Comparison of ENCODE assay signal across 8 cellular contexts in the genomic region with DNA sequence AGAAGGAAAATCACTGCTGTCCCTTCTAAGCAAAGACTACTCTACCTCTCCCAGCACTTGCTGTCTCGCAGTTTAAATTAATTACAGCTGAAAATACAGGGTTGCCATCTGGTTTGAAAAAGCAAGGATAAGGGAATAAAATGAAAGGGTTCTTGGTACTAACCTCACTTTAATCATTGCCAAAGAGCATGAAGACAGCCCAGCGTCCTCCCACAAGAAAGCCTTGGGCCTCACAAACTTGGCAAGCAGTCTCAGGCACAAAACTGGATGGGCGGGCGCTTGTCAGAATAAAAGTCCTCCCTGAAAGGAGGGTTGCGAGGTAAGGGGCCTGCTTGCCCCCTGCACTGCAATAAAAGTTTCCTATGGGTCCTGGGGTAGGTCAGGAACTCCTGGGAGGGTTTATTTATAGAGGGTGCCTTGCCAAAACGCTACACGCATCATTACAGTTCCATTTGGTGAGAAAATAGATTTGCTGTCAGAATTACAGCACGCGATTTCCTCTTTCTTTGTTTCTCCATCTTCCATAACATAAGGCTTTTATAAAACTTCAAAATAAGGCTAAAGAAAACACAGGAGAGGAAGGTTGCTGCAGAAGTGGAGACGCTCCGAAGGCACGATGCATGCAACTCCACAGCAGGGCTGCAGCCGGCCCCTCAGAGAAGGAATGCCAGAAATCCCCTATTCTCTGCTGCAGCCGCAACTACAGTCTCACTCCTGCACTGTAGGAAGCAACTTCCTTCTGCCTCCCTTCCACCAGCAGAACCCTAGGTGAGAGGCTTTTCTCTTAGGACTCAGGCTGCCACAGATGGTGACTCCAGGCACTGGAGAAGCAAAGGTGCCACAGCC.
DNase-seq lines count a peak whose midpoint lies in the region; ATAC-seq and TF ChIP-seq lines count a peak whose summit lies in the region.

No MANE protein-coding gene starts in this region.

- H3K27me3 ChIP-seq in CD4-positive, alpha-beta memory T cell (ENCODE audit: insufficient read depth, low read length), result no peaks in the 10 kb centered on the region
- H3K27me3 ChIP-seq in mucosa of rectum (ENCODE audit: control insufficient read depth in 2 of 2, insufficient read depth in 2 of 2, low read length in 2 of 2) (no peaks in the 10 kb centered on the region), uterus (no peaks in the 10 kb centered on the region)

- CTCF ChIA-PET in CD4-positive, alpha-beta memory T cell (lab: Charles Lee; ENCODE audit: partially characterized antibody), result no interaction called here
- CTCF ChIA-PET in GM10248 (lab: Yijun Ruan, JAX), result interaction anchor here (1.0 to 1.2 kb wide), 2 partner anchors 11 to 14 kb away, joined by 3 to 4 read pairs; no protein-coding TSS in a partner anchor

- H3K9ac ChIP-seq in mucosa of rectum (ENCODE audit: low read depth in 1 of 2, low read length in 2 of 2), result peak overlapping the region; percentile 18 to 19

- TF ChIP-seq CTCF in uterus (IDR thresholded peaks at IDR 0.05) (no peak), GM10248 (IDR thresholded peaks at IDR 0.05; ENCODE audit: control extremely low read depth, extremely low read depth, low read depth, missing control alignments) (no peak)

- H3K36me3 Mint-ChIP-seq in CD4-positive, alpha-beta memory T cell, result peaks cover 10 to 15% of the 10 kb centered on the region in 2 donors

- peak overlapping the region in 3 of 7 donors; percentile 9 to 76 (median 22) for H3K27ac Mint-ChIP-seq in CD4-positive, alpha-beta memory T cell

- TF ChIP-seq POLR2A in uterus (IDR thresholded peaks at IDR 0.05), result no peak

- H3K9me3 ChIP-seq in CD4-positive, alpha-beta memory T cell (ENCODE audit: control insufficient read depth in 1 of 2, low read length in 2 of 2), result no peaks in the 10 kb centered on the region
- no peaks in the 10 kb centered on the region for H3K9me3 ChIP-seq in mucosa of rectum (ENCODE audit: control insufficient read depth in 2 of 2, low read length in 2 of 2)
- H3K9me3 ChIP-seq in uterus, result no peaks in the 10 kb centered on the region

- intact Hi-C loops in CD4-positive, alpha-beta memory T cell (cut with micrococcal nuclease), result no loop called here
- intact Hi-C loops in uterus (cut with DNase I; ENCODE audit: low total_unique reads), result no loop called here

- no peak overlapping the region for H3K27ac ChIP-seq in CD4-positive, alpha-beta memory T cell (ENCODE audit: low read depth, low read length)
- H3K27ac ChIP-seq in mucosa of rectum (ENCODE audit: low read depth in 2 of 2, low read length in 2 of 2) (peak overlapping the region in 1 of 2 donors; percentile 59), uterus (peak overlapping the region; percentile 80 to 88)

- no peak for DNase-seq in CD4-positive, alpha-beta memory T cell
- DNase-seq in uterus (peak; percentile 81 to 86), GM10248 (ENCODE audit: extremely low spot score) (no peak)

- peak overlapping the region in 5 of 8 donors; percentile 20 to 42 (median 24) for H3K4me3 Mint-ChIP-seq in CD4-positive, alpha-beta memory T cell

- no peaks in the 10 kb centered on the region for H3K27me3 Mint-ChIP-seq in CD4-positive, alpha-beta memory T cell

- no peak overlapping the region for H3K4me3 ChIP-seq in CD4-positive, alpha-beta memory T cell (ENCODE audit: low read length in 2 of 2)
- H3K4me3 ChIP-seq in mucosa of rectum (ENCODE audit: low read length in 2 of 2) (peak overlapping the region; percentile 40 to 51), uterus (peak overlapping the region; percentile 18 to 33)

- H3K36me3 ChIP-seq in CD4-positive, alpha-beta memory T cell (ENCODE audit: insufficient read depth, low read length), result no peaks in the 10 kb centered on the region
- H3K36me3 ChIP-seq in mucosa of rectum (ENCODE audit: control insufficient read depth in 2 of 2, insufficient read depth in 2 of 2, low read length in 2 of 2) (peaks cover 0 to 3% of the 10 kb centered on the region in 2 donors), uterus (no peaks in the 10 kb centered on the region)

- peak; percentile 70 for ATAC-seq in HG02642 (IDR thresholded peaks at IDR 0.05; ENCODE audit: poor library complexity, unreplicated experiment)
- ATAC-seq in SK-N-SH treated with all-trans-retinoic acid at 6 μM for 48 hours, result peak; percentile 90
- ATAC-seq in esophagus mucosa, result peak; percentile 80
- no peak for ATAC-seq in GM19452 (IDR thresholded peaks at IDR 0.05; ENCODE audit: unreplicated experiment)

- POLR2A ChIA-PET in CD4-positive, alpha-beta memory T cell (lab: Charles Lee; ENCODE audit: partially characterized antibody), result no interaction called here
- POLR2A ChIA-PET in GM10248 (lab: Yijun Ruan, JAX), result no interaction called here

- H3K9me3 Mint-ChIP-seq in CD4-positive, alpha-beta memory T cell, result peaks cover 0 to 1% (median 0%) of the 10 kb centered on the region in 8 donors

- no peaks in the 10 kb centered on the region for H3K4me1 ChIP-seq in CD4-positive, alpha-beta memory T cell (ENCODE audit: insufficient read depth, low read length)
- peaks cover 15 to 22% of the 10 kb centered on the region in 2 donors for H3K4me1 ChIP-seq in mucosa of rectum (ENCODE audit: control insufficient read depth in 2 of 2, insufficient read depth in 2 of 2, low read length in 2 of 2)
- H3K4me1 ChIP-seq in uterus, result peaks cover 5 to 8% of the 10 kb centered on the region in 2 donors

- peaks cover 27 to 58% (median 46%) of the 10 kb centered on the region in 4 donors for H3K4me1 Mint-ChIP-seq in CD4-positive, alpha-beta memory T cell

TF ChIP-seq in SK-N-SH treated with all-trans-retinoic acid at 6 μM for 48 hours, 23 proteins besides CTCF, POLR2A, EP300 and RAD21:
- no peak for TF ChIP-seq OSR1 (CRISPR knock-in tag; IDR thresholded peaks at IDR 0.05)
- 0 out of 2 replicates have a peak, but pooled peaks have one; percentile 22 for TF ChIP-seq ZFP30 (CRISPR knock-in tag; IDR thresholded peaks at IDR 0.05)
- no peak for TF ChIP-seq ARNTL (CRISPR knock-in tag; IDR thresholded peaks at IDR 0.05; ENCODE audit: borderline replicate concordance, low read depth)
- TF ChIP-seq SNAI2 (CRISPR knock-in tag; IDR thresholded peaks at IDR 0.05), result no peak
- TF ChIP-seq TOX (CRISPR knock-in tag; IDR thresholded peaks at IDR 0.05; ENCODE audit: borderline replicate concordance), result no peak
- TF ChIP-seq RARB (CRISPR knock-in tag; IDR thresholded peaks at IDR 0.05), result no peak
- no peak for TF ChIP-seq ZC3H10 (CRISPR knock-in tag; IDR thresholded peaks at IDR 0.05)
- TF ChIP-seq ZFP3 (CRISPR knock-in tag; IDR thresholded peaks at IDR 0.05), result no peak
- TF ChIP-seq TCF4 (CRISPR knock-in tag; IDR thresholded peaks at IDR 0.05; ENCODE audit: borderline replicate concordance), result peak; percentile 43; the same call in 1 of the 2 replicates
- no peak for TF ChIP-seq ZNF565 (CRISPR knock-in tag; conservative IDR thresholded peaks at IDR 0.05; ENCODE audit: low read depth)
- TF ChIP-seq GLIS3 (CRISPR knock-in tag; IDR thresholded peaks at IDR 0.05), result no peak
- TF ChIP-seq TSHZ2 (CRISPR knock-in tag; IDR thresholded peaks at IDR 0.05), result no peak
- TF ChIP-seq ISL1 (CRISPR knock-in tag; IDR thresholded peaks at IDR 0.05), result no peak
- TF ChIP-seq CSRNP3 (CRISPR knock-in tag; IDR thresholded peaks at IDR 0.05), result no peak
- peak; percentile 21; the same call in 1 of the 2 replicates for TF ChIP-seq ZNF8 (CRISPR knock-in tag; IDR thresholded peaks at IDR 0.05)

Comparison
In these comparisons a context has a peak if more than half of its experiments do, and no peak if none do; other contexts are left out.
1. DNase-seq: peak in uterus (2 of 2); none in CD4-positive, alpha-beta memory T cell (0 of 5) and GM10248 (single experiment).
2. H3K4me3 ChIP-seq: peak in mucosa of rectum (2 of 2) and uterus (2 of 2); none in CD4-positive, alpha-beta memory T cell (0 of 2).